ENCODE assay signal across 1 cellular context in genomic region chr10:73116017-73116416, GRCh38.
TF ChIP-seq lines count a peak whose summit lies in the region.

No MANE protein-coding gene starts in this region.

TF ChIP-seq in K562, 482 proteins besides CTCF, POLR2A, EP300 and RAD21:
- TF ChIP-seq ZNF121 (CRISPR knock-in tag; conservative IDR thresholded peaks at IDR 0.05): peak; percentile 57
- no peak for TF ChIP-seq PML (IDR thresholded peaks at IDR 0.05; ENCODE audit: low read length)
- no peak for TF ChIP-seq RNF219 (CRISPR knock-in tag; IDR thresholded peaks at IDR 0.05)
- TF ChIP-seq GATA2 (CRISPR knock-in tag; IDR thresholded peaks at IDR 0.05): no peak
